Comparison of ENCODE assay signal across 1 cellular context in genomic region chr2:54723300-54724149, GRCh38.
TF ChIP-seq lines count a peak whose summit lies in the region.

Gene EML6, plus strand, starts transcription at chr2:54723662. Its CDS starts 1,400 bp downstream, at chr2:54725062.

TF ChIP-seq in K562, 482 proteins besides CTCF, POLR2A, EP300 and RAD21 (continued from another document and continues in another):
- no peak for TF ChIP-seq ID3 (CRISPR knock-in tag; IDR thresholded peaks at IDR 0.05)
- 0 out of 2 replicates have a peak, but pooled peaks have one; percentile 38 for TF ChIP-seq ID3 (tag; IDR thresholded peaks at IDR 0.05)
- 0 out of 2 replicates have a peak, but pooled peaks have one; percentile 12 for TF ChIP-seq MAFK (IDR thresholded peaks at IDR 0.05; ENCODE audit: low read length)
- no peak for TF ChIP-seq POLR2B (IDR thresholded peaks at IDR 0.05; ENCODE audit: low read depth, partially characterized antibody)
- no peak for TF ChIP-seq ZNF311 (CRISPR knock-in tag; IDR thresholded peaks at IDR 0.05)
- no peak for TF ChIP-seq CBFA2T3 (IDR thresholded peaks at IDR 0.05)
- no peak for TF ChIP-seq TCF7 (IDR thresholded peaks at IDR 0.05; ENCODE audit: borderline replicate concordance)
- TF ChIP-seq RNF219 (CRISPR knock-in tag; IDR thresholded peaks at IDR 0.05) = no peak
- TF ChIP-seq, protein P1, sequence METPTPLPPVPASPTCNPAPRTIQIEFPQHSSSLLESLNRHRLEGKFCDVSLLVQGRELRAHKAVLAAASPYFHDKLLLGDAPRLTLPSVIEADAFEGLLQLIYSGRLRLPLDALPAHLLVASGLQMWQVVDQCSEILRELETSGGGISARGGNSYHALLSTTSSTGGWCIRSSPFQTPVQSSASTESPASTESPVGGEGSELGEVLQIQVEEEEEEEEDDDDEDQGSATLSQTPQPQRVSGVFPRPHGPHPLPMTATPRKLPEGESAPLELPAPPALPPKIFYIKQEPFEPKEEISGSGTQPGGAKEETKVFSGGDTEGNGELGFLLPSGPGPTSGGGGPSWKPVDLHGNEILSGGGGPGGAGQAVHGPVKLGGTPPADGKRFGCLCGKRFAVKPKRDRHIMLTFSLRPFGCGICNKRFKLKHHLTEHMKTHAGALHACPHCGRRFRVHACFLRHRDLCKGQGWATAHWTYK (CRISPR knock-in tag; IDR thresholded peaks at IDR 0.05) = no peak
- TF ChIP-seq ZNF232 (CRISPR knock-in tag; IDR thresholded peaks at IDR 0.05) = no peak
- no peak for TF ChIP-seq ZZZ3 (IDR thresholded peaks at IDR 0.05)
- TF ChIP-seq, protein P2, sequence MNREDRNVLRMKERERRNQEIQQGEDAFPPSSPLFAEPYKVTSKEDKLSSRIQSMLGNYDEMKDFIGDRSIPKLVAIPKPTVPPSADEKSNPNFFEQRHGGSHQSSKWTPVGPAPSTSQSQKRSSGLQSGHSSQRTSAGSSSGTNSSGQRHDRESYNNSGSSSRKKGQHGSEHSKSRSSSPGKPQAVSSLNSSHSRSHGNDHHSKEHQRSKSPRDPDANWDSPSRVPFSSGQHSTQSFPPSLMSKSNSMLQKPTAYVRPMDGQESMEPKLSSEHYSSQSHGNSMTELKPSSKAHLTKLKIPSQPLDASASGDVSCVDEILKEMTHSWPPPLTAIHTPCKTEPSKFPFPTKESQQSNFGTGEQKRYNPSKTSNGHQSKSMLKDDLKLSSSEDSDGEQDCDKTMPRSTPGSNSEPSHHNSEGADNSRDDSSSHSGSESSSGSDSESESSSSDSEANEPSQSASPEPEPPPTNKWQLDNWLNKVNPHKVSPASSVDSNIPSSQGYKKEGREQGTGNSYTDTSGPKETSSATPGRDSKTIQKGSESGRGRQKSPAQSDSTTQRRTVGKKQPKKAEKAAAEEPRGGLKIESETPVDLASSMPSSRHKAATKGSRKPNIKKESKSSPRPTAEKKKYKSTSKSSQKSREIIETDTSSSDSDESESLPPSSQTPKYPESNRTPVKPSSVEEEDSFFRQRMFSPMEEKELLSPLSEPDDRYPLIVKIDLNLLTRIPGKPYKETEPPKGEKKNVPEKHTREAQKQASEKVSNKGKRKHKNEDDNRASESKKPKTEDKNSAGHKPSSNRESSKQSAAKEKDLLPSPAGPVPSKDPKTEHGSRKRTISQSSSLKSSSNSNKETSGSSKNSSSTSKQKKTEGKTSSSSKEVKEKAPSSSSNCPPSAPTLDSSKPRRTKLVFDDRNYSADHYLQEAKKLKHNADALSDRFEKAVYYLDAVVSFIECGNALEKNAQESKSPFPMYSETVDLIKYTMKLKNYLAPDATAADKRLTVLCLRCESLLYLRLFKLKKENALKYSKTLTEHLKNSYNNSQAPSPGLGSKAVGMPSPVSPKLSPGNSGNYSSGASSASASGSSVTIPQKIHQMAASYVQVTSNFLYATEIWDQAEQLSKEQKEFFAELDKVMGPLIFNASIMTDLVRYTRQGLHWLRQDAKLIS (CRISPR knock-in tag; IDR thresholded peaks at IDR 0.05) = peak; percentile 60; the same call in 1 of the 2 replicates
- TF ChIP-seq GABPB1 (CRISPR knock-in tag; IDR thresholded peaks at IDR 0.05) = peak; percentile 74
- no peak for TF ChIP-seq NR3C1 (CRISPR knock-in tag; IDR thresholded peaks at IDR 0.05)
- TF ChIP-seq STAT5A (IDR thresholded peaks at IDR 0.05; ENCODE audit: borderline replicate concordance, low read length) = no peak; the same call in 1 of the 2 replicates
- TF ChIP-seq ZFP1 (CRISPR knock-in tag; IDR thresholded peaks at IDR 0.05) = no peak
- TF ChIP-seq, protein P3, sequence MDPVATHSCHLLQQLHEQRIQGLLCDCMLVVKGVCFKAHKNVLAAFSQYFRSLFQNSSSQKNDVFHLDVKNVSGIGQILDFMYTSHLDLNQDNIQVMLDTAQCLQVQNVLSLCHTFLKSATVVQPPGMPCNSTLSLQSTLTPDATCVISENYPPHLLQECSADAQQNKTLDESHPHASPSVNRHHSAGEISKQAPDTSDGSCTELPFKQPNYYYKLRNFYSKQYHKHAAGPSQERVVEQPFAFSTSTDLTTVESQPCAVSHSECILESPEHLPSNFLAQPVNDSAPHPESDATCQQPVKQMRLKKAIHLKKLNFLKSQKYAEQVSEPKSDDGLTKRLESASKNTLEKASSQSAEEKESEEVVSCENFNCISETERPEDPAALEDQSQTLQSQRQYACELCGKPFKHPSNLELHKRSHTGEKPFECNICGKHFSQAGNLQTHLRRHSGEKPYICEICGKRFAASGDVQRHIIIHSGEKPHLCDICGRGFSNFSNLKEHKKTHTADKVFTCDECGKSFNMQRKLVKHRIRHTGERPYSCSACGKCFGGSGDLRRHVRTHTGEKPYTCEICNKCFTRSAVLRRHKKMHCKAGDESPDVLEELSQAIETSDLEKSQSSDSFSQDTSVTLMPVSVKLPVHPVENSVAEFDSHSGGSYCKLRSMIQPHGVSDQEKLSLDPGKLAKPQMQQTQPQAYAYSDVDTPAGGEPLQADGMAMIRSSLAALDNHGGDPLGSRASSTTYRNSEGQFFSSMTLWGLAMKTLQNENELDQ (CRISPR knock-in tag; IDR thresholded peaks at IDR 0.05; ENCODE audit: borderline replicate concordance) = no peak
- TF ChIP-seq COPS2 (conservative IDR thresholded peaks at IDR 0.05) = no peak
- TF ChIP-seq ZNF274 (IDR thresholded peaks at IDR 0.05; ENCODE audit: borderline replicate concordance, low read depth, low read length) = no peak
- TF ChIP-seq, protein P4, sequence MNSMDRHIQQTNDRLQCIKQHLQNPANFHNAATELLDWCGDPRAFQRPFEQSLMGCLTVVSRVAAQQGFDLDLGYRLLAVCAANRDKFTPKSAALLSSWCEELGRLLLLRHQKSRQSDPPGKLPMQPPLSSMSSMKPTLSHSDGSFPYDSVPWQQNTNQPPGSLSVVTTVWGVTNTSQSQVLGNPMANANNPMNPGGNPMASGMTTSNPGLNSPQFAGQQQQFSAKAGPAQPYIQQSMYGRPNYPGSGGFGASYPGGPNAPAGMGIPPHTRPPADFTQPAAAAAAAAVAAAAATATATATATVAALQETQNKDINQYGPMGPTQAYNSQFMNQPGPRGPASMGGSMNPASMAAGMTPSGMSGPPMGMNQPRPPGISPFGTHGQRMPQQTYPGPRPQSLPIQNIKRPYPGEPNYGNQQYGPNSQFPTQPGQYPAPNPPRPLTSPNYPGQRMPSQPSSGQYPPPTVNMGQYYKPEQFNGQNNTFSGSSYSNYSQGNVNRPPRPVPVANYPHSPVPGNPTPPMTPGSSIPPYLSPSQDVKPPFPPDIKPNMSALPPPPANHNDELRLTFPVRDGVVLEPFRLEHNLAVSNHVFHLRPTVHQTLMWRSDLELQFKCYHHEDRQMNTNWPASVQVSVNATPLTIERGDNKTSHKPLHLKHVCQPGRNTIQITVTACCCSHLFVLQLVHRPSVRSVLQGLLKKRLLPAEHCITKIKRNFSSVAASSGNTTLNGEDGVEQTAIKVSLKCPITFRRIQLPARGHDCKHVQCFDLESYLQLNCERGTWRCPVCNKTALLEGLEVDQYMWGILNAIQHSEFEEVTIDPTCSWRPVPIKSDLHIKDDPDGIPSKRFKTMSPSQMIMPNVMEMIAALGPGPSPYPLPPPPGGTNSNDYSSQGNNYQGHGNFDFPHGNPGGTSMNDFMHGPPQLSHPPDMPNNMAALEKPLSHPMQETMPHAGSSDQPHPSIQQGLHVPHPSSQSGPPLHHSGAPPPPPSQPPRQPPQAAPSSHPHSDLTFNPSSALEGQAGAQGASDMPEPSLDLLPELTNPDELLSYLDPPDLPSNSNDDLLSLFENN (IDR thresholded peaks at IDR 0.05; ENCODE audit: low read depth in 2 of 2, low read length in 2 of 2) = no peak
- no peak for TF ChIP-seq NUFIP1 (IDR thresholded peaks at IDR 0.05; ENCODE audit: partially characterized antibody)
- no peak for TF ChIP-seq THAP7 (CRISPR knock-in tag; IDR thresholded peaks at IDR 0.05)
- TF ChIP-seq TEAD1 (CRISPR knock-in tag; IDR thresholded peaks at IDR 0.05) = 0 out of 4 replicates have a peak, but pooled peaks of 1 of the 2 experiments have one; percentile 20
- TF ChIP-seq GATAD2A (IDR thresholded peaks at IDR 0.05) = no peak
- TF ChIP-seq NFIX (CRISPR knock-in tag; IDR thresholded peaks at IDR 0.05; ENCODE audit: low read depth) = no peak
- no peak for TF ChIP-seq ZNF184 (CRISPR knock-in tag; IDR thresholded peaks at IDR 0.05)
- peak; percentile 80 for TF ChIP-seq PRDM10 (IDR thresholded peaks at IDR 0.05; ENCODE audit: partially characterized antibody)
- TF ChIP-seq OTX1 (CRISPR knock-in tag; IDR thresholded peaks at IDR 0.05) = no peak
- peak; percentile 90; the same call in 1 of the 2 replicates for TF ChIP-seq RREB1 (CRISPR knock-in tag; IDR thresholded peaks at IDR 0.05)
- peak in 1 of 2 experiments; percentile 12; a peak in 1 of 4 replicates for TF ChIP-seq SIN3A (IDR thresholded peaks at IDR 0.05; ENCODE audit: borderline replicate concordance in 2 of 2, control insufficient read depth in 1 of 2, low read depth in 2 of 2, low read length in 2 of 2)
